ENCODE assay signal across 32 cellular contexts in the genomic region with DNA sequence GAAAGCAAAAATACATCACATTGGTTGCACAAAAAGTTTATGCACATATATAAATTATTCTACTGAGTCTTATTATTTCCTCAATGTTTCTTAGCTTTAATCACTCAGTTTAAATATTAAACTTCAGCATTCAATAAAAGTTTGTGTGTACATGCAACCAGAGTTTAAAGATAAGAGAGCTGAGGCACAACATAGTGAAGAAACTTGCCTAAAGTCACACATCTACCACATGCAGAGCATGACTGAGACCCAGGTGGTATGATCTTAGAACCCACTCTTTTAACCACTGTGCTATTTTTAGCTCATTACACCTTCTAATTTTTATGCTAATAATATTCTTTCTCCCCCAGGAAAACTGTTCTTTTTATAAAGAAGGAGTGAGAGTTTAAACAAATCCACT.
"Had no signal": no experiment of that assay in that cellular context is flagged by ENCODE, and none has a peak within 500 bp of the region (broad histone marks: within the 10 kb centered on the region; RNA-seq: fewer than 3 reads in every experiment).

No MANE protein-coding gene starts in this region.

- H3K27me3 ChIP-seq: heart left ventricle, pancreas, sigmoid colon, tibial nerve, uterus had no signal

- DNase-seq: heart left ventricle; hypothalamus; immature natural killer cell; kidney; left cardiac atrium; left ventricle myocardium inferior; mesendoderm; naive thymus-derived CD8-positive, alpha-beta T cell; nucleus accumbens; pancreas; posterior cingulate gyrus; retina; right cardiac atrium; sigmoid colon; stimulated activated CD4-positive, alpha-beta T cell treated with anti-CD3 and anti-CD28 coated beads, Interleukin-1b, Interleukin-23, amount 100 ng/mL, for 48 hours; stimulated activated CD4-positive, alpha-beta T cell treated with anti-CD3 and anti-CD28 coated beads, Interleukin-2, amount 100 ng/mL, for 48 hours; stimulated activated CD4-positive, alpha-beta T cell treated with anti-CD3 and anti-CD28 coated beads, Interleukin-4, amount 100 ng/mL, for 4 hours; stimulated activated CD8-positive, alpha-beta memory T cell treated with anti-CD3 and anti-CD28 coated beads, Interleukin-4, amount 100 ng/mL, for 48 hours; stimulated activated naive CD4-positive, alpha-beta T cell treated with Interleukin-2 at 50 U/mL for 16 hours; stimulated activated naive CD8-positive, alpha-beta T cell treated with anti-CD3 and anti-CD28 coated beads, Interleukin-15, amount 100 ng/mL, for 72 hours; substantia nigra; uterus had no signal

- FAIRE-seq: islet of Langerhans, kidney, pancreas had no signal

- H3K36me3 Mint-ChIP-seq: immature natural killer cell; mesothelial cell of epicardium; naive thymus-derived CD8-positive, alpha-beta T cell; stimulated activated memory B cell treated with anti-CD40 and anti-IgM and Interleukin-4, amounts not matched to agents 10 μg/mL and 1 μg/mL and 100 μg/mL, for 72 hours; type B pancreatic cell had no signal

- H3K4me1 Mint-ChIP-seq: immature natural killer cell; mesothelial cell of epicardium; naive thymus-derived CD8-positive, alpha-beta T cell; nephron; neural crest cell; stimulated activated memory B cell treated with anti-CD40 and anti-IgM and Interleukin-4, amounts not matched to agents 10 μg/mL and 1 μg/mL and 100 μg/mL, for 72 hours; stimulated activated naive CD8-positive, alpha-beta T cell treated with anti-CD3 and anti-CD28 coated beads, Interleukin-15, amount 100 ng/mL, for 72 hours had no signal

- H3K9me3 ChIP-seq: heart left ventricle, left ventricle myocardium inferior, pancreas, prostate gland, sigmoid colon, tibial nerve, uterus had no signal

- H3K36me3 ChIP-seq: heart left ventricle, left ventricle myocardium inferior, pancreas, prostate gland, sigmoid colon, tibial nerve, uterus had no signal

- H3K4me3 Mint-ChIP-seq: immature natural killer cell; mesothelial cell of epicardium; naive thymus-derived CD8-positive, alpha-beta T cell; nephron; neural crest cell; stimulated activated memory B cell treated with anti-CD40 and anti-IgM and Interleukin-4, amounts not matched to agents 10 μg/mL and 1 μg/mL and 100 μg/mL, for 72 hours; stimulated activated naive CD8-positive, alpha-beta T cell treated with anti-CD3 and anti-CD28 coated beads, Interleukin-15, amount 100 ng/mL, for 72 hours; type B pancreatic cell had no signal

- H3K27me3 Mint-ChIP-seq: stimulated activated memory B cell treated with anti-CD40 and anti-IgM and Interleukin-4, amounts not matched to agents 10 μg/mL and 1 μg/mL and 100 μg/mL, for 72 hours; stimulated activated naive CD8-positive, alpha-beta T cell treated with anti-CD3 and anti-CD28 coated beads, Interleukin-15, amount 100 ng/mL, for 72 hours; type B pancreatic cell had no signal

- H3K4me3 ChIP-seq: heart left ventricle, left ventricle myocardium inferior, lung, pancreas, prostate gland, sigmoid colon, smooth muscle cell, tibial nerve, uterus had no signal

- H3K4me2 ChIP-seq: smooth muscle cell had no signal

- ATAC-seq: heart left ventricle; left cardiac atrium; naive thymus-derived CD8-positive, alpha-beta T cell; right cardiac atrium; stimulated activated memory B cell treated with anti-CD40 and anti-IgM and Interleukin-4, amounts not matched to agents 10 μg/mL and 1 μg/mL and 100 μg/mL, for 72 hours; stimulated activated naive CD8-positive, alpha-beta T cell treated with anti-CD3 and anti-CD28 coated beads, Interleukin-15, amount 100 ng/mL, for 72 hours had no signal

- H3K9me3 Mint-ChIP-seq: immature natural killer cell; mesothelial cell of epicardium; naive thymus-derived CD8-positive, alpha-beta T cell; nephron; stimulated activated memory B cell treated with anti-CD40 and anti-IgM and Interleukin-4, amounts not matched to agents 10 μg/mL and 1 μg/mL and 100 μg/mL, for 72 hours; stimulated activated naive CD8-positive, alpha-beta T cell treated with anti-CD3 and anti-CD28 coated beads, Interleukin-15, amount 100 ng/mL, for 72 hours; type B pancreatic cell had no signal

- H3K4me1 ChIP-seq: heart left ventricle, left ventricle myocardium inferior, prostate gland, sigmoid colon, tibial nerve, uterus had no signal

- H3K27ac ChIP-seq: heart left ventricle, left ventricle myocardium inferior, pancreas, prostate gland, sigmoid colon, tibial nerve, uterus had no signal

- H3K27ac Mint-ChIP-seq: immature natural killer cell; mesothelial cell of epicardium; naive thymus-derived CD8-positive, alpha-beta T cell; nephron; stimulated activated memory B cell treated with anti-CD40 and anti-IgM and Interleukin-4, amounts not matched to agents 10 μg/mL and 1 μg/mL and 100 μg/mL, for 72 hours; stimulated activated naive CD8-positive, alpha-beta T cell treated with anti-CD3 and anti-CD28 coated beads, Interleukin-15, amount 100 ng/mL, for 72 hours; type B pancreatic cell had no signal
